Comparison of ENCODE assay signal across 8 cellular contexts in genomic region chr9:99819484-99820329, GRCh38. TPM values are rescaled to one million over a fixed set of nuclear protein-coding genes. Genes with fewer than 3 reads are reported as not detected.
A peak's percentile ranks its signal among the peaks of the same experiment; 100 is the strongest.
DNase-seq lines count a peak whose midpoint lies in the region; ATAC-seq and TF ChIP-seq lines count a peak whose summit lies in the region.

No MANE protein-coding gene starts in this region.

- WGBS in IMR-90 (ENCODE audit: extremely low coverage in 2 of 2, insufficient read length in 1 of 2), 2 experiments, result 0% methylated on average over 26 of the region's 114 CpGs; no CpG with 5 or more reads in 1 of the 2 experiments

- dilution Hi-C loops in IMR-90 (cut with HindIII; ENCODE audit: low sequenced_read_pairs, unreplicated experiment), result no loop called here

- CTCF ChIA-PET in IMR-90 (lab: Yijun Ruan, JAX), result no interaction called here

- H3K9me3 ChIP-seq in IMR-90 (ENCODE audit: control insufficient read depth, insufficient read depth, low read length), result no peaks in the 10 kb centered on the region
- H3K9me3 ChIP-seq in OCI-LY3 (ENCODE audit: insufficient read depth, low read length), result no peaks in the 10 kb centered on the region
- no peaks in the 10 kb centered on the region for H3K9me3 ChIP-seq in mucosa of stomach (ENCODE audit: control insufficient read depth, low read length)

- peak overlapping the region; percentile 58; the same call in 1 of the 2 replicates for H4K91ac ChIP-seq in IMR-90 (ENCODE audit: insufficient read depth, low read depth, low read length)

- H4K8ac ChIP-seq in IMR-90 (ENCODE audit: low read depth in 2 of 2, low read length in 2 of 2), result peak overlapping the region; percentile 11 to 68; a peak in 2 of 4 replicates

- H3K4me1 ChIP-seq in IMR-90 (ENCODE audit: control insufficient read depth, insufficient read depth, low read length), result peaks cover 9% of the 10 kb centered on the region
- H3K4me1 ChIP-seq in OCI-LY3 (ENCODE audit: low read length), result peaks cover 17% of the 10 kb centered on the region
- peaks cover 22% of the 10 kb centered on the region for H3K4me1 ChIP-seq in mucosa of stomach (ENCODE audit: control insufficient read depth, insufficient read depth, low read length)

- H3K56ac ChIP-seq in IMR-90 (ENCODE audit: extremely low read depth, insufficient read depth, low read length), result peak overlapping the region; percentile 63

- peak overlapping the region; percentile 68 for H2BK120ac ChIP-seq in IMR-90 (ENCODE audit: low read depth, low read length)

- peak overlapping the region; percentile 60 for H2AK9ac ChIP-seq in IMR-90 (replicated peaks; ENCODE audit: low read depth, low read length, poor library complexity)

- H3K27me3 ChIP-seq in IMR-90 (ENCODE audit: control insufficient read depth, insufficient read depth, low read length) (no peaks in the 10 kb centered on the region), OCI-LY3 (ENCODE audit: low read depth, low read length) (peaks cover 5% of the 10 kb centered on the region; the same call in 1 of the 2 replicates), mucosa of stomach (ENCODE audit: control insufficient read depth, insufficient read depth, low read length) (peaks cover 29% of the 10 kb centered on the region)

- peaks cover 4% of the 10 kb centered on the region; the same call in 1 of the 2 replicates for H3K9me1 ChIP-seq in IMR-90 (ENCODE audit: insufficient read depth, low read length)

- peaks cover 7% of the 10 kb centered on the region for H3K79me2 ChIP-seq in OCI-LY3 (ENCODE audit: low read length)

- H4K5ac ChIP-seq in IMR-90 (ENCODE audit: low read depth, low read length), result no peak overlapping the region; the same call in 1 of the 2 replicates

- H2AK5ac ChIP-seq in IMR-90 (ENCODE audit: low read depth, low read length), result 0 out of 2 replicates have a peak overlapping the region, but pooled peaks have one; percentile 35

- peak overlapping the region; percentile 96 for H2AFZ ChIP-seq in IMR-90 (replicated peaks; ENCODE audit: low read length, poor library complexity)
- peak overlapping the region; percentile 56 for H2AFZ ChIP-seq in OCI-LY3 (ENCODE audit: low read depth, low read length)

- H3K27ac ChIP-seq in IMR-90 (ENCODE audit: insufficient read depth, low read length) (peak overlapping the region; percentile 91), OCI-LY3 (ENCODE audit: low read length) (peak overlapping the region; percentile 87)

- TF ChIP-seq RAD21 in IMR-90 (IDR thresholded peaks at IDR 0.05; ENCODE audit: low read length), result peak; percentile 29

- H2BK20ac ChIP-seq in IMR-90 (ENCODE audit: low read depth, low read length), result no peak overlapping the region

- peak overlapping the region; percentile 78 for H3K4me3 ChIP-seq in IMR-90 (ENCODE audit: insufficient read depth, low read depth, low read length)
- peak overlapping the region; percentile 87 for H3K4me3 ChIP-seq in OCI-LY3 (ENCODE audit: low read length)
- peak overlapping the region; percentile 89 for H3K4me3 ChIP-seq in epithelial cell of proximal tubule (ENCODE audit: low read depth, low read length)
- H3K4me3 ChIP-seq in mucosa of stomach (ENCODE audit: low read length), result peak overlapping the region; percentile 81

- H3K9ac ChIP-seq in IMR-90 (ENCODE audit: low read depth, low read length) (peak overlapping the region; percentile 62), OCI-LY3 (ENCODE audit: low read length) (peak overlapping the region; percentile 94), mucosa of stomach (ENCODE audit: low read length) (peak overlapping the region; percentile 81)

- H3K79me1 ChIP-seq in IMR-90 (ENCODE audit: low read depth in 1 of 2, low read length in 2 of 2), result peaks cover 4 to 25% of the 10 kb centered on the region in 2 experiments; a peak in 3 of 4 replicates

- TF ChIP-seq CTCF in IMR-90 (conservative IDR thresholded peaks at IDR 0.05; ENCODE audit: low read depth, low read length), result peak; percentile 24; the same call in 1 of the 2 replicates
- TF ChIP-seq CTCF in OCI-LY3 (IDR thresholded peaks at IDR 0.05; ENCODE audit: low read depth, low read length), result peak; percentile 32; the same call in 1 of the 2 replicates
- TF ChIP-seq CTCF in epithelial cell of proximal tubule (conservative IDR thresholded peaks at IDR 0.05; ENCODE audit: low read depth, low read length), result peak; percentile 24

- H3K36me3 ChIP-seq in IMR-90 (ENCODE audit: control insufficient read depth, insufficient read depth, low read length), result no peaks in the 10 kb centered on the region
- H3K36me3 ChIP-seq in OCI-LY3 (replicated peaks; ENCODE audit: low read depth, low read length), result no peaks in the 10 kb centered on the region
- no peaks in the 10 kb centered on the region for H3K36me3 ChIP-seq in mucosa of stomach (ENCODE audit: control insufficient read depth, insufficient read depth, low read length)

- peak overlapping the region; percentile 44; the same call in 1 of the 2 replicates for H3K23ac ChIP-seq in IMR-90 (ENCODE audit: low read depth, low read length)

- peak overlapping the region; percentile 88 for H2BK5ac ChIP-seq in IMR-90 (ENCODE audit: low read depth, low read length, poor library complexity, severe bottlenecking)

- no TSS peak for BruUV-seq in IMR-90 (replicated peaks; lab: Mats Ljungman, UMichigan)

- no peak overlapping the region for H2BK15ac ChIP-seq in IMR-90 (ENCODE audit: low read depth, low read length)

- in situ Hi-C loops in IMR-90 (cut with MboI; ENCODE audit: low sequenced_read_pairs), result loop anchor here (25.0 kb wide), 2 partner anchors 393 to 557 kb away; no protein-coding TSS in a partner anchor

- DNase-seq in DMS153 (lab: John Stamatoyannopoulos, UW) (peak; percentile 83), IMR-90 (peak; percentile 96), activated T-cell treated with anti-CD3 and anti-CD28 coated beads for 48 hours (ENCODE audit: low read depth) (peak; percentile 92), epithelial cell of proximal tubule (ENCODE audit: low read depth) (peak; percentile 43)
- peak; percentile 95 for DNase-seq in stimulated activated CD8-positive, alpha-beta memory T cell treated with anti-CD3 and anti-CD28 coated beads, Interleukin-4, amount 100 ng/mL, for 48 hours

- H3K18ac ChIP-seq in IMR-90 (ENCODE audit: low read depth, low read length), result peak overlapping the region; percentile 16; the same call in 1 of the 2 replicates

- H3K4me2 ChIP-seq in IMR-90 (ENCODE audit: low read depth, low read length) (peak overlapping the region; percentile 97), OCI-LY3 (ENCODE audit: low read length) (peak overlapping the region; percentile 100)

- peak overlapping the region; percentile 87 for H3K14ac ChIP-seq in IMR-90 (replicated peaks; ENCODE audit: low read depth, low read length)

- TF ChIP-seq POLR2A in IMR-90 (IDR thresholded peaks at IDR 0.05; ENCODE audit: low read depth, low read length), result peak; percentile 82

- H4K20me1 ChIP-seq in IMR-90 (ENCODE audit: insufficient read depth, low read length), result peaks cover 4% of the 10 kb centered on the region
- H4K20me1 ChIP-seq in OCI-LY3 (ENCODE audit: insufficient read depth, low read length), result no peaks in the 10 kb centered on the region

- H3K4ac ChIP-seq in IMR-90 (ENCODE audit: low read depth, low read length), result peak overlapping the region; percentile 79

- ATAC-seq in GM21528 (IDR thresholded peaks at IDR 0.05; ENCODE audit: low FRiP score, unreplicated experiment) (peak; percentile 56), IMR-90 (ENCODE audit: low read depth) (peak; percentile 73)

- POLR2A ChIA-PET in IMR-90 (lab: Charles Lee; ENCODE audit: unreplicated experiment), result no interaction called here

- intact Hi-C loops in IMR-90 (cut with micrococcal nuclease), result loop anchor here (1.0 to 5.0 kb wide), 13 partner anchors 87 to 778 kb away; partner anchors contain the start of genes ERP44, INVS, MSANTD3 and SEC61B

TF ChIP-seq in IMR-90, 13 proteins besides CTCF, POLR2A, EP300 and RAD21 (continues in another document):
- TF ChIP-seq FOS (IDR thresholded peaks at IDR 0.05; ENCODE audit: low read depth, low read length), result peak; percentile 22
- no peak for TF ChIP-seq RFX5 (IDR thresholded peaks at IDR 0.05; ENCODE audit: low read depth, low read length)
- peak; percentile 40; the same call in 1 of the 2 replicates for TF ChIP-seq CHD1 (IDR thresholded peaks at IDR 0.05; ENCODE audit: low read depth, low read length)
- TF ChIP-seq USF2 (IDR thresholded peaks at IDR 0.05; ENCODE audit: low read depth, low read length), result peak; percentile 50; the same call in 1 of the 2 replicates
- peak; percentile 79 for TF ChIP-seq MAZ (IDR thresholded peaks at IDR 0.05; ENCODE audit: borderline replicate concordance, low read depth, low read length)
- TF ChIP-seq MAFK (IDR thresholded peaks at IDR 0.05; ENCODE audit: low read depth, low read length), result no peak
- TF ChIP-seq CEBPB (IDR thresholded peaks at IDR 0.05; ENCODE audit: low read depth, low read length), result peak; percentile 84
- no peak for TF ChIP-seq RCOR1 (IDR thresholded peaks at IDR 0.05; ENCODE audit: insufficient replicate concordance, low read length)
- TF ChIP-seq ELK1 (IDR thresholded peaks at IDR 0.05; ENCODE audit: borderline replicate concordance, low read depth, low read length), result no peak
- no peak for TF ChIP-seq SMC3 (IDR thresholded peaks at IDR 0.05; ENCODE audit: low read depth, low read length)
- TF ChIP-seq NFE2L2 (IDR thresholded peaks at IDR 0.05; ENCODE audit: low read depth, low read length), result peak; percentile 15; the same call in 1 of the 2 replicates
- TF ChIP-seq MXI1 (IDR thresholded peaks at IDR 0.05; ENCODE audit: borderline replicate concordance, low read depth, low read length), result no peak

RNA-seq across cellular contexts. Expression of gene NR4A3, which starts 2.0 kb away (rescaled TPM):
- 0.54 and 1.9 TPM in 2 replicates for total RNA-seq in IMR-90 (2012; rRNA removed)
- polyA plus RNA-seq in IMR-90 (2012; rRNA removed), result 0.27 and 0.37 TPM in 2 replicates
- polyA plus RNA-seq in IMR-90 (2012; cell fraction: cytosol; rRNA removed), result 0.48 and 2.2 TPM in 2 replicates
- 10.7 and 31.9 TPM in 2 replicates for polyA plus RNA-seq in IMR-90 (2012; cell fraction: nucleus; rRNA removed; ENCODE audit: low replicate concordance)
- 0.07 TPM in 1 of 2 replicates, not detected in the other for total RNA-seq in epithelial cell of proximal tubule

Comparison
In these comparisons a context has a peak if more than half of its experiments do, and no peak if none do; other contexts are left out.
1. Peak in every context shown above with its lines: DNase-seq, ATAC-seq, H3K4me3 ChIP-seq and H3K27ac ChIP-seq.
2. DNase-seq: peak in every context shown above with its lines; median percentile 96 in IMR-90; 95 in stimulated activated CD8-positive, alpha-beta memory T cell treated with anti-CD3 and anti-CD28 coated beads, Interleukin-4, amount 100 ng/mL, for 48 hours; 92 in activated T-cell treated with anti-CD3 and anti-CD28 coated beads for 48 hours; 83 in DMS153; 43 in epithelial cell of proximal tubule.